Comparison of ENCODE assay signal across 11 cellular contexts in the genomic region with DNA sequence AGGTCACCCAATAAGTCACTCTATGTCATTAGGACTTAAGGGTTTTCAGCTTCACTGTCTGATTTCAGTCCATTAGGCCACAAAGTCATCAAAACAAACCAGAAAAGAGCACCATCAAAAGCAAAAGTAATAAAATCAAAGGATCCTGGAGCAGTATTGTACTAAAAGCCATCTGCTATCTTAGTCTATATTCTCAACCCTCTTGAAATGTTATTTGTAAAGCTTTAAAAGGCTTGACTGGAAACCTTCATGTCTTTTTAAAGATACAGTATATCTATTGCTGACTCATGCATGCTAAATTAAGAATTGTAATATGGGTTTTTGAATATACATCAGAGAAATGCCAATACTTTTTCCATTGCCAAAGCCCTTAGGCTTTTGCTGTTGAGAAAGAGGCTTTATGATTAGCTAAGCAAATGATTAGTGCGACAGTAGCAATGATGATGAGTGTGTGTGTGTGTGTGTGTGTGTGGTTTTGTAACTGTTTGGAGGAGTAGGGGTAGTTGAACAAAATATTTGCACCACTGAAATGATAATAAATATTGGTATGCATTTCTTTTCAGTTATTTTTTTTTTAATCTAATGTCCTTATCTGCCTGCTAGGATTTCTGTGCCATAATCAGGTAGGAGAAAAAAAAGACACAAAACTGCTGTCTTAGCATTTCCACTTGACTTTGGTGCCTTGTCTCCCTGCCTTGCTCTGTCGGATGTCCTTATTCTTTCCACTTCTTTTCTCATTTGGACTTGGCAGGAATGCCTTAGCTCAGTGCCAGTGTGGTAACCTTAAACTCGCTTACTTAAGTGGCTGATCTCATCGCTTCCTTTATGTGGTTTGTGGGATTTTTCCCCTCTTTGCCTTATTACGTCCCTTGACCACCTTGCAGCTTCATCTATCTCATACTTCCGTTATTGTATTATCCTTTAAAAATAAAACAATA.
DNase-seq lines count a peak whose midpoint lies in the region; ATAC-seq, FAIRE-seq and TF ChIP-seq lines count a peak whose summit lies in the region.
"Had no signal": no experiment of that assay in that cellular context is flagged by ENCODE, and none has a peak within 500 bp of the region (broad histone marks: within the 10 kb centered on the region; RNA-seq: fewer than 3 reads in every experiment).

No MANE protein-coding gene starts in this region.

- TF ChIP-seq CTCF in HepG2 (CRISPR knock-in tag; IDR thresholded peaks at IDR 0.05) (no peak), right lobe of liver (IDR thresholded peaks at IDR 0.05) (no peak)

- DNase-seq in HepG2 (ENCODE audit: low spot score) (no peak), right lobe of liver (no peak), SKM-1 treated with dmso at 0.1 percent for 144 hours (lab: John Stamatoyannopoulos, UW; ENCODE audit: unreplicated experiment) (peak; percentile 62), foreskin melanocyte (peak; percentile 41), aorta (peak in 1 of 2 donors; percentile 48), NCI-H524 (lab: John Stamatoyannopoulos, UW) (no peak)
- DNase-seq: naive thymus-derived CD8-positive, alpha-beta T cell; stimulated activated naive CD8-positive, alpha-beta T cell treated with anti-CD3 and anti-CD28 coated beads, Interleukin-15, Interleukin-2, amounts not matched to agents 100 U/mL and 50 U/mL, for 24 hours had no signal

- H3K4me3 ChIP-seq in HepG2 (replicated peaks in 1 of 3; ENCODE audit: insufficient read depth in 1 of 3, low read depth in 2 of 3, low read length in 3 of 3) (no peak overlapping the region), right lobe of liver (no peak overlapping the region), aorta (ENCODE audit: low read length in 2 of 2) (no peak overlapping the region)
- H3K4me3 ChIP-seq: coronary artery had no signal

- no peak overlapping the region for H3K27ac ChIP-seq in HepG2 (ENCODE audit: extremely low read length, insufficient read depth, low read length)
- H3K27ac ChIP-seq in right lobe of liver: no peak overlapping the region
- H3K27ac ChIP-seq in aorta (ENCODE audit: low read depth in 1 of 2, low read length in 2 of 2): peak overlapping the region in 1 of 2 donors; percentile 25
- H3K27ac ChIP-seq: coronary artery had no signal

- H3K27me3 ChIP-seq in HepG2 (ENCODE audit: control insufficient read depth in 1 of 2, insufficient read depth in 2 of 2, low read length in 2 of 2): no peaks in the 10 kb centered on the region
- H3K27me3 ChIP-seq in right lobe of liver: no peaks in the 10 kb centered on the region
- H3K27me3 ChIP-seq in aorta (ENCODE audit: control insufficient read depth in 1 of 2, insufficient read depth in 2 of 2, low read length in 1 of 2): no peaks in the 10 kb centered on the region

- CTCF ChIA-PET in HepG2 (lab: Yijun Ruan, JAX; ENCODE audit: low intra/inter-chr PET ratio, low total read pairs): no interaction called here

- no peak for TF ChIP-seq POLR2A in HepG2 (IDR thresholded peaks at IDR 0.05; ENCODE audit: insufficient read depth in 1 of 2, low read depth in 2 of 2, low read length in 2 of 2)
- no peak for TF ChIP-seq POLR2A in right lobe of liver (IDR thresholded peaks at IDR 0.05)

- H3K36me3 ChIP-seq in HepG2 (replicated peaks in 1 of 2; ENCODE audit: control insufficient read depth in 1 of 2, insufficient read depth in 2 of 2, low read length in 2 of 2): no peaks in the 10 kb centered on the region
- no peaks in the 10 kb centered on the region for H3K36me3 ChIP-seq in right lobe of liver
- no peaks in the 10 kb centered on the region for H3K36me3 ChIP-seq in aorta (ENCODE audit: control insufficient read depth in 1 of 2, insufficient read depth in 2 of 2, low read length in 1 of 2)

- no peak for ATAC-seq in HepG2
- ATAC-seq in right lobe of liver: no peak
- ATAC-seq in aorta (ENCODE audit: low FRiP score): peak; percentile 68
- ATAC-seq in HG03520 (IDR thresholded peaks at IDR 0.05; ENCODE audit: unreplicated experiment): no peak
- ATAC-seq in HG03039 (IDR thresholded peaks at IDR 0.05; ENCODE audit: unreplicated experiment): no peak
- ATAC-seq: naive thymus-derived CD8-positive, alpha-beta T cell; stimulated activated naive CD8-positive, alpha-beta T cell treated with anti-CD3 and anti-CD28 coated beads, Interleukin-15, Interleukin-2, amounts not matched to agents 100 U/mL and 50 U/mL, for 24 hours had no signal

- no peak for FAIRE-seq in HepG2 (lab: Jason Lieb, UNC)

- no peak for TF ChIP-seq EP300 in HepG2 (IDR thresholded peaks at IDR 0.05; ENCODE audit: low read depth in 2 of 2, low read length in 2 of 2)
- TF ChIP-seq EP300 in HepG2 (CRISPR knock-in tag; IDR thresholded peaks at IDR 0.05; ENCODE audit: borderline replicate concordance): no peak

- H3K4me1 ChIP-seq in HepG2 (ENCODE audit: insufficient read depth, low read length) (no peaks in the 10 kb centered on the region), right lobe of liver (no peaks in the 10 kb centered on the region), aorta (ENCODE audit: control insufficient read depth in 1 of 2, insufficient read depth in 2 of 2, low read length in 2 of 2) (peaks cover 2 to 5% of the 10 kb centered on the region in 2 donors)

- WGBS in HepG2 (ENCODE audit: low lambda C conversion rate): 24% methylated on average over 6 of the region's 6 CpGs
- WGBS in right lobe of liver (ENCODE audit: insufficient coverage, low coverage, low lambda C conversion rate, missing lambda C conversion rate): 22% methylated on average over 6 of the region's 6 CpGs
- WGBS in aorta, 2 donors: 27 to 32% methylated on average over 6 of the region's 6 CpGs

- TF ChIP-seq RAD21 in HepG2 (CRISPR knock-in tag; IDR thresholded peaks at IDR 0.05): no peak

- no peak overlapping the region for H3K4me2 ChIP-seq in HepG2 (ENCODE audit: low read depth, low read length)

- H3K79me2 ChIP-seq in HepG2 (ENCODE audit: insufficient read depth, low read length): no peaks in the 10 kb centered on the region

- POLR2A ChIA-PET in HepG2 (lab: Yijun Ruan, JAX): no interaction called here

- BruUV-seq in HepG2 (replicated peaks; lab: Mats Ljungman, UMichigan): no TSS peak

- in situ Hi-C loops in HepG2 (cut with HindIII; ENCODE audit: extremely low pct_ligation_motif_present, low pct_unique_long_range_greater_than_20kb): no loop called here

- H3K9ac ChIP-seq in HepG2 (ENCODE audit: insufficient read depth, low read depth, low read length): no peak overlapping the region

- H3K9me3 ChIP-seq in HepG2 (ENCODE audit: low read length) (no peaks in the 10 kb centered on the region), right lobe of liver (peaks cover 0 to 3% (median 0%) of the 10 kb centered on the region in 4 donors), aorta (ENCODE audit: control insufficient read depth, low read length) (no peaks in the 10 kb centered on the region)

- no peaks in the 10 kb centered on the region for H4K20me1 ChIP-seq in HepG2 (ENCODE audit: insufficient read depth, low read length)

- no peak overlapping the region for H2AFZ ChIP-seq in HepG2 (ENCODE audit: low read length)

- intact Hi-C loops in HepG2 (cut with micrococcal nuclease; ENCODE audit: unreplicated experiment) (no loop called here), right lobe of liver (cut with DNase I) (no loop called here), aorta (cut with DNase I) (loop anchor here in 1 of 2 donors (10.0 kb wide), 1 partner anchor 115 kb away; a partner anchor contains a TSS)

TF ChIP-seq in HepG2, 621 proteins besides CTCF, POLR2A, EP300 and RAD21 (continues in another document):
- TF ChIP-seq, protein P1, sequence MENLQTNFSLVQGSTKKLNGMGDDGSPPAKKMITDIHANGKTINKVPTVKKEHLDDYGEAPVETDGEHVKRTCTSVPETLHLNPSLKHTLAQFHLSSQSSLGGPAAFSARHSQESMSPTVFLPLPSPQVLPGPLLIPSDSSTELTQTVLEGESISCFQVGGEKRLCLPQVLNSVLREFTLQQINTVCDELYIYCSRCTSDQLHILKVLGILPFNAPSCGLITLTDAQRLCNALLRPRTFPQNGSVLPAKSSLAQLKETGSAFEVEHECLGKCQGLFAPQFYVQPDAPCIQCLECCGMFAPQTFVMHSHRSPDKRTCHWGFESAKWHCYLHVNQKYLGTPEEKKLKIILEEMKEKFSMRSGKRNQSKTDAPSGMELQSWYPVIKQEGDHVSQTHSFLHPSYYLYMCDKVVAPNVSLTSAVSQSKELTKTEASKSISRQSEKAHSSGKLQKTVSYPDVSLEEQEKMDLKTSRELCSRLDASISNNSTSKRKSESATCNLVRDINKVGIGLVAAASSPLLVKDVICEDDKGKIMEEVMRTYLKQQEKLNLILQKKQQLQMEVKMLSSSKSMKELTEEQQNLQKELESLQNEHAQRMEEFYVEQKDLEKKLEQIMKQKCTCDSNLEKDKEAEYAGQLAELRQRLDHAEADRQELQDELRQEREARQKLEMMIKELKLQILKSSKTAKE (CRISPR knock-in tag; IDR thresholded peaks at IDR 0.05; ENCODE audit: borderline replicate concordance): no peak
- TF ChIP-seq, protein P2, sequence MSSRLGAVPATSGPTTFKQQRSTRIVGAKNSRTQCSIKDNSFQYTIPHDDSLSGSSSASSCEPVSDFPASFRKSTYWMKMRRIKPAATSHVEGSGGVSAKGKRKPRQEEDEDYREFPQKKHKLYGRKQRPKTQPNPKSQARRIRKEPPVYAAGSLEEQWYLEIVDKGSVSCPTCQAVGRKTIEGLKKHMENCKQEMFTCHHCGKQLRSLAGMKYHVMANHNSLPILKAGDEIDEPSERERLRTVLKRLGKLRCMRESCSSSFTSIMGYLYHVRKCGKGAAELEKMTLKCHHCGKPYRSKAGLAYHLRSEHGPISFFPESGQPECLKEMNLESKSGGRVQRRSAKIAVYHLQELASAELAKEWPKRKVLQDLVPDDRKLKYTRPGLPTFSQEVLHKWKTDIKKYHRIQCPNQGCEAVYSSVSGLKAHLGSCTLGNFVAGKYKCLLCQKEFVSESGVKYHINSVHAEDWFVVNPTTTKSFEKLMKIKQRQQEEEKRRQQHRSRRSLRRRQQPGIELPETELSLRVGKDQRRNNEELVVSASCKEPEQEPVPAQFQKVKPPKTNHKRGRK (CRISPR knock-in tag; IDR thresholded peaks at IDR 0.05): no peak
- TF ChIP-seq HNRNPL (IDR thresholded peaks at IDR 0.05; ENCODE audit: low read depth, low read length) (no peak), CAMTA2 (CRISPR knock-in tag; IDR thresholded peaks at IDR 0.05; ENCODE audit: borderline replicate concordance) (no peak), ZZZ3 (CRISPR knock-in tag; IDR thresholded peaks at IDR 0.05; ENCODE audit: borderline replicate concordance) (no peak), MAFF (IDR thresholded peaks at IDR 0.05; ENCODE audit: low read depth, low read length) (0 out of 2 replicates have a peak, but pooled peaks have one; percentile 19), ZBTB21 (CRISPR knock-in tag; IDR thresholded peaks at IDR 0.05) (no peak), CHD2 (IDR thresholded peaks at IDR 0.05; ENCODE audit: low read depth, low read length) (no peak), ZSCAN9 (CRISPR knock-in tag; IDR thresholded peaks at IDR 0.05; ENCODE audit: borderline replicate concordance) (no peak), ISL2 (CRISPR knock-in tag; IDR thresholded peaks at IDR 0.05) (no peak)

Comparison
In these comparisons a context has a peak if more than half of its experiments do, and no peak if none do; other contexts are left out.
1. DNase-seq: peak in SKM-1 treated with dmso at 0.1 percent for 144 hours (single experiment) and foreskin melanocyte (single experiment); none in HepG2 (single experiment), right lobe of liver (0 of 3) and NCI-H524 (0 of 2).